Comparison of ENCODE assay signal across 10 cellular contexts in the genomic region with DNA sequence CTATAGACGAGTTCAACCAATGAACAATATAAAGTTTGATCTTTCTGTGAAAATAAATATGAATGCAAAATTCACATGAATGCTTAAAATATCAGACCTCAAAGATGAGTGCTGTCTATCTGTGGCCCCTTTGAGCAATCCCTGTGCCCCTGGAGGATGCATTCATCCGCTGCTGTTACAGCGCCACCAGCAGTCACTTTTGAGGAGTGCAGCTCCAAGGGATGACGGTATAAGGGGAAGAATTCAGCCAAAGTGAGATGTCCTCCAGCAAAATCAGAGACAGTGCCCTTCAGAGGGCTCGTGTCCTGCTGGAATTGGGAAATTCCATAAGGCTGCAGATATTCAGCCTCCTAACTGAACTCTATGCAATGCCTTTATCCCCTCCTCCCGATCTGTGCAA. TPM values are rescaled to one million over a fixed set of nuclear protein-coding genes. Genes with fewer than 3 reads are reported as not detected.
DNase-seq lines count a peak whose midpoint lies in the region; ATAC-seq and TF ChIP-seq lines count a peak whose summit lies in the region.
"Had no signal": no experiment of that assay in that cellular context is flagged by ENCODE, and none has a peak within 500 bp of the region (broad histone marks: within the 10 kb centered on the region; RNA-seq: fewer than 3 reads in every experiment).

No MANE protein-coding gene starts in this region.

- peak overlapping the region; percentile 5; the same call in 1 of the 2 replicates for H4K5ac ChIP-seq in IMR-90 (ENCODE audit: low read depth, low read length)

- 0 out of 2 replicates have a peak overlapping the region, but pooled peaks have one; percentile 13 for H3K23ac ChIP-seq in IMR-90 (ENCODE audit: low read depth, low read length)

- no peak for TF ChIP-seq POLR2A in IMR-90 (IDR thresholded peaks at IDR 0.05; ENCODE audit: low read depth, low read length)

- 0 out of 2 replicates have a peak, but pooled peaks have one; percentile 24 for TF ChIP-seq CTCF in IMR-90 (conservative IDR thresholded peaks at IDR 0.05; ENCODE audit: low read depth, low read length)
- peak; percentile 26 to 43 for TF ChIP-seq CTCF in mammary epithelial cell (conservative IDR thresholded peaks at IDR 0.05 in 1 of 2, IDR thresholded peaks at IDR 0.05 in 1 of 2; ENCODE audit: extremely low read depth in 1 of 2, insufficient read depth in 1 of 2, low read depth in 1 of 2, low read length in 2 of 2)

- H2BK20ac ChIP-seq in IMR-90 (ENCODE audit: low read depth, low read length) = peak overlapping the region; percentile 94

- H2AFZ ChIP-seq in IMR-90 (replicated peaks; ENCODE audit: low read length, poor library complexity) (no peak overlapping the region), mammary epithelial cell (ENCODE audit: low read depth, low read length) (no peak overlapping the region)

- H3K27ac Mint-ChIP-seq in naive thymus-derived CD4-positive, alpha-beta T cell = peak overlapping the region in 6 of 9 donors; percentile 56 to 97 (median 96)

- BruUV-seq in IMR-90 (replicated peaks; lab: Mats Ljungman, UMichigan) (no TSS peak), mammary epithelial cell (replicated peaks; lab: Mats Ljungman, UMichigan) (no TSS peak)

- peak overlapping the region; percentile 87 for H3K18ac ChIP-seq in IMR-90 (ENCODE audit: low read depth, low read length)

- H3K14ac ChIP-seq in IMR-90 (replicated peaks; ENCODE audit: low read depth, low read length) = peak overlapping the region; percentile 83

- H3K9ac ChIP-seq in IMR-90 (ENCODE audit: low read depth, low read length) = no peak overlapping the region
- no peak overlapping the region for H3K9ac ChIP-seq in mammary epithelial cell (ENCODE audit: insufficient read depth, low read length)

- no peak overlapping the region for H3K4me3 Mint-ChIP-seq in naive thymus-derived CD4-positive, alpha-beta T cell

- H3K27me3 ChIP-seq in IMR-90 (ENCODE audit: control insufficient read depth, insufficient read depth, low read length) (no peaks in the 10 kb centered on the region), mammary epithelial cell (ENCODE audit: insufficient read depth, low read length) (no peaks in the 10 kb centered on the region)
- H3K27me3 ChIP-seq in naive thymus-derived CD4-positive, alpha-beta T cell (ENCODE audit: control insufficient read depth in 2 of 2, insufficient read depth in 2 of 2, low read length in 2 of 2) = no peaks in the 10 kb centered on the region

- H3K4me2 ChIP-seq in IMR-90 (ENCODE audit: low read depth, low read length) (no peak overlapping the region), mammary epithelial cell (ENCODE audit: insufficient read depth, low read depth, low read length) (no peak overlapping the region)

- peak overlapping the region; percentile 87; the same call in 1 of the 2 replicates for H2AK5ac ChIP-seq in IMR-90 (ENCODE audit: low read depth, low read length)

- peaks cover 0 to 2% (median 0%) of the 10 kb centered on the region in 5 donors for H3K27me3 Mint-ChIP-seq in naive thymus-derived CD4-positive, alpha-beta T cell

- CTCF ChIA-PET in IMR-90 (lab: Yijun Ruan, JAX) (no interaction called here), mammary epithelial cell (lab: Charles Lee; ENCODE audit: low non-redundant PET) (interaction anchor here (0.8 kb wide), 1 partner anchor 194 kb away, joined by 4 read pairs; no protein-coding TSS in a partner anchor)
- CTCF ChIA-PET in naive thymus-derived CD4-positive, alpha-beta T cell (lab: Charles Lee) = interaction anchor here (1.4 to 1.9 kb wide), 2 partner anchors 27 to 213 kb away, joined by 3 to 7 read pairs; no protein-coding TSS in a partner anchor

- H3K9me3 Mint-ChIP-seq in naive thymus-derived CD4-positive, alpha-beta T cell = no peaks in the 10 kb centered on the region

- dilution Hi-C loops in IMR-90 (cut with HindIII; ENCODE audit: low sequenced_read_pairs, unreplicated experiment) = no loop called here
- dilution Hi-C loops in mammary epithelial cell (cut with HindIII; ENCODE audit: low sequenced_read_pairs) = no loop called here

- no peak overlapping the region for H3K56ac ChIP-seq in IMR-90 (ENCODE audit: extremely low read depth, insufficient read depth, low read length)

- TF ChIP-seq RAD21 in IMR-90 (IDR thresholded peaks at IDR 0.05; ENCODE audit: low read length) = no peak

- H2BK120ac ChIP-seq in IMR-90 (ENCODE audit: low read depth, low read length) = peak overlapping the region; percentile 97

- H3K9me3 ChIP-seq in IMR-90 (ENCODE audit: control insufficient read depth, insufficient read depth, low read length) = no peaks in the 10 kb centered on the region
- no peaks in the 10 kb centered on the region for H3K9me3 ChIP-seq in mammary epithelial cell (replicated peaks; ENCODE audit: insufficient read depth, low read length)
- H3K9me3 ChIP-seq in naive thymus-derived CD4-positive, alpha-beta T cell (ENCODE audit: control insufficient read depth in 2 of 3, low read length in 3 of 3) = no peaks in the 10 kb centered on the region
- H3K9me3 ChIP-seq: HAP-1 had no signal

- H3K36me3 ChIP-seq in IMR-90 (ENCODE audit: control insufficient read depth, insufficient read depth, low read length) = no peaks in the 10 kb centered on the region
- no peaks in the 10 kb centered on the region for H3K36me3 ChIP-seq in mammary epithelial cell (ENCODE audit: insufficient read depth, low read length)
- no peaks in the 10 kb centered on the region for H3K36me3 ChIP-seq in naive thymus-derived CD4-positive, alpha-beta T cell (ENCODE audit: control insufficient read depth in 2 of 3, insufficient read depth in 3 of 3, low read length in 3 of 3)
- H3K36me3 ChIP-seq: HAP-1 had no signal

- H4K20me1 ChIP-seq in IMR-90 (ENCODE audit: insufficient read depth, low read length) = no peaks in the 10 kb centered on the region
- no peaks in the 10 kb centered on the region for H4K20me1 ChIP-seq in mammary epithelial cell (ENCODE audit: insufficient read depth, low read length)

- in situ Hi-C loops in IMR-90 (cut with MboI; ENCODE audit: low sequenced_read_pairs) (loop anchor here (5.0 kb wide), 1 partner anchor 66 kb away; no protein-coding TSS in a partner anchor), mammary epithelial cell (cut with MboI; ENCODE audit: low sequenced_read_pairs in 2 of 2) (no loop called here)

- no peak overlapping the region for H2AK9ac ChIP-seq in IMR-90 (replicated peaks; ENCODE audit: low read depth, low read length, poor library complexity)

- peak overlapping the region; percentile 49; the same call in 2 of the 3 replicates for H2BK15ac ChIP-seq in IMR-90 (ENCODE audit: low read depth, low read length)

- H3K4me1 Mint-ChIP-seq in naive thymus-derived CD4-positive, alpha-beta T cell = peaks cover 32 to 60% (median 50%) of the 10 kb centered on the region in 7 donors

- H3K79me2 ChIP-seq in mammary epithelial cell (ENCODE audit: insufficient read depth, low read length) = no peaks in the 10 kb centered on the region

- peaks cover 47% of the 10 kb centered on the region for H3K4me1 ChIP-seq in IMR-90 (ENCODE audit: control insufficient read depth, insufficient read depth, low read length)
- peaks cover 8% of the 10 kb centered on the region for H3K4me1 ChIP-seq in mammary epithelial cell (ENCODE audit: insufficient read depth, low read length)
- H3K4me1 ChIP-seq in naive thymus-derived CD4-positive, alpha-beta T cell (ENCODE audit: control insufficient read depth in 2 of 2, insufficient read depth in 2 of 2, low read length in 2 of 2) = peaks cover 28 to 39% of the 10 kb centered on the region in 2 donors

- peaks cover 43% of the 10 kb centered on the region for H3K9me1 ChIP-seq in IMR-90 (ENCODE audit: insufficient read depth, low read length)

- DNase-seq in NCI-H82 (lab: John Stamatoyannopoulos, UW) (peak; percentile 25), NCI-H82 treated with DMSO at 0.1 percent for 48 hours (lab: John Stamatoyannopoulos, UW; ENCODE audit: unreplicated experiment) (no peak), IMR-90 (no peak), mammary epithelial cell (no peak), amygdala (lab: John Stamatoyannopoulos, UW) (no peak)
- no peak for DNase-seq in naive thymus-derived CD4-positive, alpha-beta T cell
- DNase-seq: NCI-H1694 had no signal

- POLR2A ChIA-PET in IMR-90 (lab: Charles Lee; ENCODE audit: unreplicated experiment) = no interaction called here
- POLR2A ChIA-PET in naive thymus-derived CD4-positive, alpha-beta T cell (lab: Charles Lee) = no interaction called here

- peak overlapping the region; percentile 98 for H3K4ac ChIP-seq in IMR-90 (ENCODE audit: low read depth, low read length)

- no peak overlapping the region for H3K4me3 ChIP-seq in IMR-90 (ENCODE audit: insufficient read depth, low read depth, low read length)
- H3K4me3 ChIP-seq in mammary epithelial cell (replicated peaks in 1 of 3; ENCODE audit: insufficient read depth in 1 of 3, low read depth in 2 of 3, low read length in 3 of 3) = no peak overlapping the region
- no peak overlapping the region for H3K4me3 ChIP-seq in naive thymus-derived CD4-positive, alpha-beta T cell (ENCODE audit: low read length)
- H3K4me3 ChIP-seq: HAP-1 had no signal

- H3K27ac ChIP-seq in IMR-90 (ENCODE audit: insufficient read depth, low read length) = no peak overlapping the region; the same call in 1 of the 2 replicates
- H3K27ac ChIP-seq in mammary epithelial cell (ENCODE audit: insufficient read depth, low read depth, low read length) = no peak overlapping the region
- H3K27ac ChIP-seq in naive thymus-derived CD4-positive, alpha-beta T cell (ENCODE audit: low read depth, low read length) = no peak overlapping the region

- H2BK5ac ChIP-seq in IMR-90 (ENCODE audit: low read depth, low read length, poor library complexity, severe bottlenecking) = peak overlapping the region; percentile 48

- H4K91ac ChIP-seq in IMR-90 (ENCODE audit: insufficient read depth, low read depth, low read length) = peak overlapping the region; percentile 81

- peak overlapping the region; percentile 12 to 72; a peak in 1 of 4 replicates for H4K8ac ChIP-seq in IMR-90 (ENCODE audit: low read depth in 2 of 2, low read length in 2 of 2)

- peaks cover 0 to 3% (median 0%) of the 10 kb centered on the region in 5 donors for H3K36me3 Mint-ChIP-seq in naive thymus-derived CD4-positive, alpha-beta T cell

- intact Hi-C loops in IMR-90 (cut with micrococcal nuclease) (no loop called here), mammary epithelial cell (cut with micrococcal nuclease) (no loop called here)
- intact Hi-C loops in naive thymus-derived CD4-positive, alpha-beta T cell (cut with micrococcal nuclease) = loop anchor here in 1 of 2 donors (5.0 kb wide), 2 partner anchors 289 to 391 kb away; partner anchors contain the start of genes ATF2 and GPR155

- ATAC-seq in IMR-90 (ENCODE audit: low read depth) = no peak
- ATAC-seq in naive thymus-derived CD4-positive, alpha-beta T cell = no peak
- no peak for ATAC-seq in GM18870 (IDR thresholded peaks at IDR 0.05; ENCODE audit: unreplicated experiment)
- ATAC-seq in GM21723 (IDR thresholded peaks at IDR 0.05; ENCODE audit: unreplicated experiment) = no peak

- H3K79me1 ChIP-seq in IMR-90 (ENCODE audit: low read depth in 1 of 2, low read length in 2 of 2) = peaks cover 0 to 14% of the 10 kb centered on the region in 2 experiments; a peak in 2 of 4 replicates

- 95% methylated on average over 4 of the region's 6 CpGs; no CpG with 5 or more reads in 1 of the 2 experiments for WGBS in IMR-90 (ENCODE audit: extremely low coverage in 2 of 2, insufficient read length in 1 of 2), 2 experiments
- 74% methylated on average over 6 of the region's 6 CpGs for WGBS in mammary epithelial cell (ENCODE audit: low coverage, missing lambda C conversion rate)

RNA-seq across cellular contexts. Expression of gene CHRNA1, which starts 12.0 kb away (rescaled TPM):
- total RNA-seq in IMR-90 (2012; rRNA removed) (0.56 and 0.90 TPM in 2 replicates), mammary epithelial cell (not detected)
- polyA plus RNA-seq in IMR-90 (2012; rRNA removed) (0.75 and 1.2 TPM in 2 replicates), mammary epithelial cell (not detected)
- polyA plus RNA-seq in IMR-90 (2012; cell fraction: cytosol; rRNA removed) = 0.66 and 1.2 TPM in 2 replicates
- polyA plus RNA-seq in IMR-90 (2012; cell fraction: nucleus; rRNA removed; ENCODE audit: low replicate concordance) = 0.76 and 1.5 TPM in 2 replicates
- polyA minus RNA-seq in mammary epithelial cell = not detected
- total RNA-seq in naive thymus-derived CD4-positive, alpha-beta T cell = not detected
- not detected for polyA plus RNA-seq in naive thymus-derived CD4-positive, alpha-beta T cell
